1 cellular context compared by ENCODE assay signal in genomic region chr1:231527586-231528174, GRCh38.
TF ChIP-seq lines count a peak whose summit lies in the region.

No MANE protein-coding gene starts in this region.

TF ChIP-seq in GM12878, 131 proteins besides CTCF, POLR2A, EP300 and RAD21 (continued from another document):
- TF ChIP-seq ZBED1 (IDR thresholded peaks at IDR 0.05; ENCODE audit: borderline replicate concordance) (no peak), MAX (IDR thresholded peaks at IDR 0.05; ENCODE audit: low read depth, low read length) (no peak)
